ENCODE assay signal across 15 cellular contexts in genomic region chr2:113895301-113895700, GRCh38. TPM values are rescaled to one million over a fixed set of nuclear protein-coding genes. Genes with fewer than 3 reads are reported as not detected.
DNase-seq lines count a peak whose midpoint lies in the region; ATAC-seq, FAIRE-seq and TF ChIP-seq lines count a peak whose summit lies in the region.
"Had no signal": no experiment of that assay in that cellular context is flagged by ENCODE, and none has a peak within 500 bp of the region (broad histone marks: within the 10 kb centered on the region; RNA-seq: fewer than 3 reads in every experiment).

No MANE protein-coding gene starts in this region.

- H3K4ac ChIP-seq in neuronal stem cell (ENCODE audit: low read length) = no peak overlapping the region

- H2BK120ac ChIP-seq in neuronal stem cell (ENCODE audit: low read depth, low read length) = no peak overlapping the region

- H3K36me3 Mint-ChIP-seq in activated CD8-positive, alpha-beta memory T cell treated with anti-CD3 and anti-CD28 coated beads, Interleukin-2, amount 10 ng/mL, durations not matched to agents 7 days and 5 days = peaks cover 69% of the 10 kb centered on the region
- peaks cover 90% of the 10 kb centered on the region for H3K36me3 Mint-ChIP-seq in stimulated activated effector memory CD8-positive, alpha-beta T cell treated with anti-CD3 and anti-CD28 coated beads, Interleukin-12 subunit alpha, Interleukin-12 subunit beta, amount 100 ng/mL, for 72 hours

- H3K9ac ChIP-seq in neuronal stem cell (ENCODE audit: low read depth, low read length, poor library complexity) = no peak overlapping the region

- H3K4me1 ChIP-seq in OCI-LY7 (ENCODE audit: insufficient read depth, low read length, poor library complexity, severe bottlenecking) = peaks cover 87% of the 10 kb centered on the region
- H3K4me1 ChIP-seq in neuronal stem cell (ENCODE audit: control insufficient read depth in 2 of 2, insufficient read depth in 1 of 2, low read depth in 1 of 2, low read length in 2 of 2) = peaks cover 2 to 15% of the 10 kb centered on the region in 2 donors
- H3K4me1 ChIP-seq: BE2C had no signal

- intact Hi-C loops in OCI-LY7 (cut with micrococcal nuclease; ENCODE audit: unreplicated experiment) = no loop called here

- BruUV-seq in OCI-LY7 (replicated peaks; lab: Mats Ljungman, UMichigan) = no TSS peak

- H2AFZ ChIP-seq in OCI-LY7 (ENCODE audit: low read length) (no peak overlapping the region), neuronal stem cell (ENCODE audit: low read length) (no peak overlapping the region)

- H3K27ac ChIP-seq in OCI-LY7 (ENCODE audit: low read depth, low read length, poor library complexity, severe bottlenecking) (peak overlapping the region; percentile 39), neuronal stem cell (replicated peaks; ENCODE audit: low read length) (no peak overlapping the region)

- no peaks in the 10 kb centered on the region for H3K27me3 ChIP-seq in bronchial epithelial cell (ENCODE audit: control insufficient read depth, insufficient read depth, low read length)
- H3K27me3 ChIP-seq in neuronal stem cell (ENCODE audit: control insufficient read depth in 3 of 3, insufficient read depth in 3 of 3, low read depth in 1 of 3, low read length in 3 of 3) = no peaks in the 10 kb centered on the region
- H3K27me3 ChIP-seq: BE2C, pancreas, upper lobe of right lung had no signal

- H3K9me2 ChIP-seq in OCI-LY7 (ENCODE audit: insufficient read depth, low read length) = no peaks in the 10 kb centered on the region

- no peak overlapping the region for H2BK15ac ChIP-seq in neuronal stem cell (ENCODE audit: low read length)

- H2BK5ac ChIP-seq in neuronal stem cell (ENCODE audit: low read length) = no peak overlapping the region

- H3K14ac ChIP-seq in neuronal stem cell (ENCODE audit: low read length) = no peak overlapping the region

- H3K27ac Mint-ChIP-seq in activated CD8-positive, alpha-beta memory T cell treated with anti-CD3 and anti-CD28 coated beads, Interleukin-2, amount 10 ng/mL, durations not matched to agents 7 days and 5 days = peak overlapping the region; percentile 70
- H3K27ac Mint-ChIP-seq in stimulated activated effector memory CD8-positive, alpha-beta T cell treated with anti-CD3 and anti-CD28 coated beads, Interleukin-12 subunit alpha, Interleukin-12 subunit beta, amount 100 ng/mL, for 72 hours = no peak overlapping the region

- DNase-seq in activated CD8-positive, alpha-beta memory T cell treated with anti-CD3 and anti-CD28 coated beads, Interleukin-2, amount 10 ng/mL, durations not matched to agents 7 days and 5 days = no peak
- DNase-seq in activated CD8-positive, alpha-beta memory T cell treated with anti-CD3 and anti-CD28 coated beads, Interleukin-2, amount 50 U/mL, for 4 hours = no peak
- DNase-seq in OCI-LY7 (ENCODE audit: low spot score) (no peak), bronchial epithelial cell (ENCODE audit: low read depth) (peak; percentile 36), NCI-H1436 (lab: John Stamatoyannopoulos, UW) (no peak), A172 (ENCODE audit: low spot score) (no peak), neuronal stem cell (ENCODE audit: low spot score) (no peak)
- no peak for DNase-seq in stimulated activated effector memory CD8-positive, alpha-beta T cell treated with anti-CD3 and anti-CD28 coated beads, Interleukin-12 subunit alpha, Interleukin-12 subunit beta, amount 100 ng/mL, for 72 hours (ENCODE audit: low spot score in 2 of 2)
- DNase-seq: activated gamma-delta T cell treated with Interleukin-2 at 50 U/mL for 16 hours, BE2C, islet precursor cell, NCI-H510A, pancreas, upper lobe of right lung had no signal

- ATAC-seq in activated CD8-positive, alpha-beta memory T cell treated with anti-CD3 and anti-CD28 coated beads, Interleukin-2, amount 10 ng/mL, durations not matched to agents 7 days and 5 days = no peak
- ATAC-seq in stimulated activated effector memory CD8-positive, alpha-beta T cell treated with anti-CD3 and anti-CD28 coated beads, Interleukin-12 subunit alpha, Interleukin-12 subunit beta, amount 100 ng/mL, for 72 hours = peak; percentile 67
- ATAC-seq: pancreas, upper lobe of right lung had no signal

- H3K4me1 Mint-ChIP-seq in activated CD8-positive, alpha-beta memory T cell treated with anti-CD3 and anti-CD28 coated beads, Interleukin-2, amount 10 ng/mL, durations not matched to agents 7 days and 5 days = peaks cover 74% of the 10 kb centered on the region
- H3K4me1 Mint-ChIP-seq in stimulated activated effector memory CD8-positive, alpha-beta T cell treated with anti-CD3 and anti-CD28 coated beads, Interleukin-12 subunit alpha, Interleukin-12 subunit beta, amount 100 ng/mL, for 72 hours = peaks cover 80% of the 10 kb centered on the region

- FAIRE-seq in bronchial epithelial cell (lab: Jason Lieb, UNC) = no peak
- FAIRE-seq: endometrium, pancreas had no signal

- POLR2A ChIA-PET in OCI-LY7 (lab: Charles Lee) = interaction anchor here (0.6 to 3.0 kb wide), 6 partner anchors 8 to 1310 kb away, joined by 3 to 9 read pairs (median 4); no protein-coding TSS in a partner anchor

- H3K4me2 ChIP-seq in OCI-LY7 (ENCODE audit: low read length) = peak overlapping the region; percentile 97
- no peak overlapping the region for H3K4me2 ChIP-seq in neuronal stem cell (ENCODE audit: insufficient read depth, low read length, poor library complexity, severe bottlenecking)

- no peaks in the 10 kb centered on the region for H3K9me3 Mint-ChIP-seq in activated CD8-positive, alpha-beta memory T cell treated with anti-CD3 and anti-CD28 coated beads, Interleukin-2, amount 10 ng/mL, durations not matched to agents 7 days and 5 days (ENCODE audit: low read depth)
- no peaks in the 10 kb centered on the region for H3K9me3 Mint-ChIP-seq in stimulated activated effector memory CD8-positive, alpha-beta T cell treated with anti-CD3 and anti-CD28 coated beads, Interleukin-12 subunit alpha, Interleukin-12 subunit beta, amount 100 ng/mL, for 72 hours

- no peak overlapping the region for H4K8ac ChIP-seq in neuronal stem cell (ENCODE audit: low read depth, low read length)

- H4K20me1 ChIP-seq in OCI-LY7 (ENCODE audit: insufficient read depth, low read length) = peaks cover 77% of the 10 kb centered on the region

- no peaks in the 10 kb centered on the region for H3K79me1 ChIP-seq in neuronal stem cell (ENCODE audit: low read depth, low read length)

- no CpG with 5 or more reads among the region's 4 CpGs for WGBS in neuronal stem cell (ENCODE audit: extremely low coverage in 2 of 2, insufficient read length in 2 of 2, insufficient replicate concordance in 1 of 2), 2 donors

- H3K18ac ChIP-seq in neuronal stem cell (ENCODE audit: low read length) = no peak overlapping the region

- H3K4me3 ChIP-seq in OCI-LY7 (ENCODE audit: low read depth, low read length, poor library complexity, severe bottlenecking) (peak overlapping the region; percentile 82), bronchial epithelial cell (ENCODE audit: low read depth, low read length) (no peak overlapping the region), neuronal stem cell (ENCODE audit: low read length in 2 of 2) (no peak overlapping the region)
- H3K4me3 ChIP-seq: pancreas had no signal

- H3K36me3 ChIP-seq in OCI-LY7 (ENCODE audit: insufficient read depth, low read length) = peaks cover 82% of the 10 kb centered on the region
- H3K36me3 ChIP-seq in bronchial epithelial cell (ENCODE audit: control insufficient read depth, insufficient read depth, low read length) = no peaks in the 10 kb centered on the region
- peaks cover 0 to 39% of the 10 kb centered on the region in 2 donors for H3K36me3 ChIP-seq in neuronal stem cell (replicated peaks in 1 of 2; ENCODE audit: control insufficient read depth in 2 of 2, insufficient read depth in 2 of 2, low read length in 2 of 2)
- H3K36me3 ChIP-seq: BE2C, pancreas, upper lobe of right lung had no signal

- no peaks in the 10 kb centered on the region for H3K9me3 ChIP-seq in OCI-LY7 (ENCODE audit: low read length)
- H3K9me3 ChIP-seq in neuronal stem cell (replicated peaks in 1 of 2; ENCODE audit: control insufficient read depth in 2 of 2, insufficient read depth in 1 of 2, low read depth in 1 of 2, low read length in 2 of 2) = no peaks in the 10 kb centered on the region
- H3K9me3 ChIP-seq: BE2C, pancreas, upper lobe of right lung had no signal

- TF ChIP-seq CTCF in OCI-LY7 (conservative IDR thresholded peaks at IDR 0.05; ENCODE audit: low read length) (no peak), bronchial epithelial cell (IDR thresholded peaks at IDR 0.05; ENCODE audit: insufficient read depth, low read length, severe bottlenecking) (no peak)

- H3K79me2 ChIP-seq in OCI-LY7 (ENCODE audit: insufficient read depth, low read depth, low read length) = peaks cover 100% of the 10 kb centered on the region

- no peak overlapping the region for H3K23ac ChIP-seq in neuronal stem cell (ENCODE audit: low read depth, low read length, poor library complexity)

- CTCF ChIA-PET in activated CD8-positive, alpha-beta memory T cell treated with anti-CD3 and anti-CD28 coated beads, Interleukin-2, amount 10 ng/mL, durations not matched to agents 7 days and 5 days (lab: Charles Lee) = interaction anchor here (1.9 kb wide), 1 partner anchor 139 kb away, joined by 8 read pairs; the partner anchor contains the start of gene SLC35F5
- CTCF ChIA-PET in OCI-LY7 (lab: Charles Lee; ENCODE audit: unreplicated experiment) = no interaction called here

- no peak overlapping the region for H2BK12ac ChIP-seq in neuronal stem cell (ENCODE audit: low read length)

- H4K91ac ChIP-seq in neuronal stem cell (ENCODE audit: low read depth, low read length, poor library complexity) = no peak overlapping the region

- H2AK5ac ChIP-seq in neuronal stem cell (ENCODE audit: low read depth, low read length) = no peak overlapping the region

- no peaks in the 10 kb centered on the region for H3K27me3 Mint-ChIP-seq in activated CD8-positive, alpha-beta memory T cell treated with anti-CD3 and anti-CD28 coated beads, Interleukin-2, amount 10 ng/mL, durations not matched to agents 7 days and 5 days

- H3K4me3 Mint-ChIP-seq in activated CD8-positive, alpha-beta memory T cell treated with anti-CD3 and anti-CD28 coated beads, Interleukin-2, amount 10 ng/mL, durations not matched to agents 7 days and 5 days = peak overlapping the region; percentile 92
- peak overlapping the region; percentile 76 for H3K4me3 Mint-ChIP-seq in stimulated activated effector memory CD8-positive, alpha-beta T cell treated with anti-CD3 and anti-CD28 coated beads, Interleukin-12 subunit alpha, Interleukin-12 subunit beta, amount 100 ng/mL, for 72 hours

RNA-seq across cellular contexts. Expression of gene ACTR3, which starts 5.4 kb away (rescaled TPM):
- 100 to 1,000 TPM; 511 to 626 TPM for total RNA-seq in activated CD8-positive, alpha-beta memory T cell treated with anti-CD3 and anti-CD28 coated beads, Interleukin-2, amount 10 ng/mL, durations not matched to agents 7 days and 5 days
- total RNA-seq in OCI-LY7 (2014; rRNA removed; shearing (Covaris generic)) = 168 and 192 TPM in 2 replicates
- total RNA-seq in OCI-LY7 (2022) (307 and 320 TPM in 2 replicates), bronchial epithelial cell (214 and 222 TPM in 2 replicates)
- total RNA-seq in A172 (2014; rRNA removed; shearing (Covaris generic)) = 402 and 425 TPM in 2 replicates
- polyA plus RNA-seq in neuronal stem cell (2013, experiment 1 of 2) = 92.5 TPM
- 89.5 TPM for polyA plus RNA-seq in neuronal stem cell (2013, experiment 2 of 2)
